ENCODE assay signal across 10 cellular contexts in genomic region chr5:154368041-154368800, GRCh38.
DNase-seq lines count a peak whose midpoint lies in the region; ATAC-seq and TF ChIP-seq lines count a peak whose summit lies in the region.
"Had no signal": no experiment of that assay in that cellular context is flagged by ENCODE, and none has a peak within 500 bp of the region (broad histone marks: within the 10 kb centered on the region; RNA-seq: fewer than 3 reads in every experiment).

No MANE protein-coding gene starts in this region.

- WGBS in mesodermal cell (ENCODE audit: insufficient coverage in 2 of 2), 2 experiments: 57 to 63% methylated on average over 4 to 5 of the region's 6 CpGs

- TF ChIP-seq CTCF in AG04450 (IDR thresholded peaks at IDR 0.05; ENCODE audit: low read depth, low read length): no peak
- no peak for TF ChIP-seq CTCF in endothelial cell (IDR thresholded peaks at IDR 0.05; ENCODE audit: unreplicated experiment)

- peak overlapping the region; percentile 53 for H3K27ac Mint-ChIP-seq in endothelial cell (ENCODE audit: unreplicated experiment)
- H3K27ac Mint-ChIP-seq in activated naive CD8-positive, alpha-beta T cell treated with anti-CD3 and anti-CD28 coated beads, Interleukin-2, amount 50 U/mL, for 24 hours: no peak overlapping the region

- peaks cover 8% of the 10 kb centered on the region for H3K27me3 Mint-ChIP-seq in endothelial cell (ENCODE audit: unreplicated experiment)
- H3K27me3 Mint-ChIP-seq in activated naive CD8-positive, alpha-beta T cell treated with anti-CD3 and anti-CD28 coated beads, Interleukin-2, amount 50 U/mL, for 24 hours: no peaks in the 10 kb centered on the region

- H3K4me3 Mint-ChIP-seq in endothelial cell (ENCODE audit: unreplicated experiment): no peak overlapping the region
- no peak overlapping the region for H3K4me3 Mint-ChIP-seq in activated naive CD8-positive, alpha-beta T cell treated with anti-CD3 and anti-CD28 coated beads, Interleukin-2, amount 50 U/mL, for 24 hours

- H3K36me3 Mint-ChIP-seq in endothelial cell (ENCODE audit: low read depth, unreplicated experiment): no peaks in the 10 kb centered on the region
- H3K36me3 Mint-ChIP-seq in activated naive CD8-positive, alpha-beta T cell treated with anti-CD3 and anti-CD28 coated beads, Interleukin-2, amount 50 U/mL, for 24 hours (ENCODE audit: low read depth): peaks cover 2% of the 10 kb centered on the region

- no peaks in the 10 kb centered on the region for H3K36me3 ChIP-seq in mesodermal cell (ENCODE audit: control insufficient read depth, insufficient read depth, low read length)

- peaks cover 56% of the 10 kb centered on the region for H3K4me1 ChIP-seq in mesodermal cell (ENCODE audit: control insufficient read depth, insufficient read depth, low read length, poor library complexity, severe bottlenecking)

- ATAC-seq in HG03342 (IDR thresholded peaks at IDR 0.05; ENCODE audit: unreplicated experiment): no peak
- no peak for ATAC-seq in activated naive CD8-positive, alpha-beta T cell treated with anti-CD3 and anti-CD28 coated beads, Interleukin-2, amount 50 U/mL, for 24 hours

- H3K4me3 ChIP-seq in AG04450 (ENCODE audit: low read depth, low read length): no peak overlapping the region
- H3K4me3 ChIP-seq in mesodermal cell (ENCODE audit: extremely low read depth, insufficient read depth, low read length, poor library complexity, severe bottlenecking): no peak overlapping the region

- H3K9me3 ChIP-seq in AG04450 (ENCODE audit: control insufficient read depth, insufficient read depth, low read length): no peaks in the 10 kb centered on the region
- H3K9me3 ChIP-seq in mesodermal cell (ENCODE audit: control insufficient read depth, low read length): no peaks in the 10 kb centered on the region

- DNase-seq in AG04450 (ENCODE audit: low read depth, low spot score): peak; percentile 83
- peak; percentile 10 for DNase-seq in NCI-H446 treated with DMSO at 0.1 percent for 48 hours (lab: John Stamatoyannopoulos, UW)
- peak; percentile 20 for DNase-seq in endothelial cell (ENCODE audit: low spot score)
- no peak for DNase-seq in activated naive CD8-positive, alpha-beta T cell treated with anti-CD3 and anti-CD28 coated beads, Interleukin-2, amount 50 U/mL, for 24 hours
- no peak for DNase-seq in SIG-M5 (lab: John Stamatoyannopoulos, UW)
- DNase-seq in NOMO-1 treated with DMSO at 0.1 percent for 48 hours (lab: John Stamatoyannopoulos, UW; ENCODE audit: unreplicated experiment): no peak
- DNase-seq: central memory CD4-positive, alpha-beta T cell; DMS153 had no signal

- POLR2A ChIA-PET in AG04450 (lab: Yijun Ruan, JAX): interaction anchor here (0.5 to 1.5 kb wide), 4 partner anchors 37 to 346 kb away, joined by 3 to 6 read pairs (median 4); partner anchors contain the start of gene GALNT10

- peaks cover 12% of the 10 kb centered on the region for H3K4me1 Mint-ChIP-seq in endothelial cell (ENCODE audit: unreplicated experiment)
- no peaks in the 10 kb centered on the region for H3K4me1 Mint-ChIP-seq in activated naive CD8-positive, alpha-beta T cell treated with anti-CD3 and anti-CD28 coated beads, Interleukin-2, amount 50 U/mL, for 24 hours

- H3K27me3 ChIP-seq in AG04450 (ENCODE audit: control insufficient read depth, insufficient read depth, low read length): no peaks in the 10 kb centered on the region

- H3K9me3 Mint-ChIP-seq in endothelial cell (ENCODE audit: unreplicated experiment): no peaks in the 10 kb centered on the region
- H3K9me3 Mint-ChIP-seq in activated naive CD8-positive, alpha-beta T cell treated with anti-CD3 and anti-CD28 coated beads, Interleukin-2, amount 50 U/mL, for 24 hours: no peaks in the 10 kb centered on the region

- CTCF ChIA-PET in AG04450 (lab: Charles Lee): interaction anchor here (1.2 kb wide), 1 partner anchor 37 kb away, joined by 4 read pairs; no protein-coding TSS in a partner anchor

- H3K27ac ChIP-seq in AG04450 (ENCODE audit: low read depth, low read length) (peak overlapping the region; percentile 93), mesodermal cell (ENCODE audit: low read depth, low read length, severe bottlenecking) (peak overlapping the region; percentile 92)

Comparison
In these comparisons a context has a peak if more than half of its experiments do, and no peak if none do; other contexts are left out.
1. DNase-seq: peak in AG04450 (single experiment), NCI-H446 treated with DMSO at 0.1 percent for 48 hours (single experiment) and endothelial cell (single experiment); none in activated naive CD8-positive, alpha-beta T cell treated with anti-CD3 and anti-CD28 coated beads, Interleukin-2, amount 50 U/mL, for 24 hours (single experiment), SIG-M5 (single experiment) and NOMO-1 treated with DMSO at 0.1 percent for 48 hours (single experiment).